ENCODE assay signal across 8 cellular contexts in genomic region chr9:129803679-129804065, GRCh38. TPM values are rescaled to one million over a fixed set of nuclear protein-coding genes. Genes with fewer than 3 reads are reported as not detected.
A peak's percentile ranks its signal among the peaks of the same experiment; 100 is the strongest.
DNase-seq lines count a peak whose midpoint lies in the region; ATAC-seq and TF ChIP-seq lines count a peak whose summit lies in the region.

No MANE protein-coding gene starts in this region.

- CTCF ChIA-PET in naive thymus-derived CD4-positive, alpha-beta T cell (lab: Charles Lee), result interaction anchor here (1.2 kb wide), 1 partner anchor 31 kb away, joined by 3 read pairs; the partner anchor contains the start of genes C9orf78 and USP20

- peaks cover 15 to 34% (median 28%) of the 10 kb centered on the region in 7 donors for H3K4me1 Mint-ChIP-seq in naive thymus-derived CD4-positive, alpha-beta T cell

- peak overlapping the region; percentile 74 for H3K4me3 ChIP-seq in choroid plexus epithelial cell (ENCODE audit: low read depth, low read length)
- peak overlapping the region; percentile 73 for H3K4me3 ChIP-seq in naive thymus-derived CD4-positive, alpha-beta T cell (ENCODE audit: low read length)

- DNase-seq in KBM-7 (peak; percentile 38), choroid plexus epithelial cell (ENCODE audit: low read depth) (peak; percentile 23), GM19240 (ENCODE audit: insufficient read length, low spot score) (no peak), occipital lobe (lab: John Stamatoyannopoulos, UW) (no peak), kidney glomerular epithelial cell (lab: John Stamatoyannopoulos, UW) (no peak)
- no peak for DNase-seq in naive thymus-derived CD4-positive, alpha-beta T cell
- no peak for DNase-seq in effector CD8-positive, alpha-beta T cell (lab: John Stamatoyannopoulos, UW)

- H3K27ac Mint-ChIP-seq in naive thymus-derived CD4-positive, alpha-beta T cell, result peak overlapping the region; percentile 28 to 95 (median 85)

- H3K4me1 ChIP-seq in naive thymus-derived CD4-positive, alpha-beta T cell (ENCODE audit: control insufficient read depth in 2 of 2, insufficient read depth in 2 of 2, low read length in 2 of 2), result peaks cover 12 to 20% of the 10 kb centered on the region in 2 donors

- peak overlapping the region; percentile 80 to 95 (median 90) for H3K4me3 Mint-ChIP-seq in naive thymus-derived CD4-positive, alpha-beta T cell

- peak overlapping the region; percentile 79 for H3K27ac ChIP-seq in naive thymus-derived CD4-positive, alpha-beta T cell (ENCODE audit: low read depth, low read length)

- in situ Hi-C loops in KBM-7 (cut with MboI; ENCODE audit: low pct_unique_long_range_greater_than_20kb, low sequenced_read_pairs), result no loop called here

- H3K36me3 Mint-ChIP-seq in naive thymus-derived CD4-positive, alpha-beta T cell, result peaks cover under 1 to 17% (median 13%) of the 10 kb centered on the region in 5 donors

- no peak for TF ChIP-seq CTCF in choroid plexus epithelial cell (conservative IDR thresholded peaks at IDR 0.05; ENCODE audit: low read depth, low read length)

- H3K27me3 ChIP-seq in naive thymus-derived CD4-positive, alpha-beta T cell (ENCODE audit: control insufficient read depth in 2 of 2, insufficient read depth in 2 of 2, low read length in 2 of 2), result no peaks in the 10 kb centered on the region

- no peaks in the 10 kb centered on the region for H3K9me3 Mint-ChIP-seq in naive thymus-derived CD4-positive, alpha-beta T cell

- ATAC-seq in GM18520 (IDR thresholded peaks at IDR 0.05; ENCODE audit: unreplicated experiment), result peak; percentile 3
- no peak for ATAC-seq in naive thymus-derived CD4-positive, alpha-beta T cell

- POLR2A ChIA-PET in naive thymus-derived CD4-positive, alpha-beta T cell (lab: Charles Lee), result interaction anchor here (0.8 to 1.6 kb wide), 9 partner anchors 9 to 663 kb away, joined by 3 to 7 read pairs (median 3); no protein-coding TSS in a partner anchor

- H3K36me3 ChIP-seq in naive thymus-derived CD4-positive, alpha-beta T cell (ENCODE audit: control insufficient read depth in 2 of 3, insufficient read depth in 3 of 3, low read length in 3 of 3), result peaks cover 0 to 19% (median 4%) of the 10 kb centered on the region in 3 experiments

- intact Hi-C loops in naive thymus-derived CD4-positive, alpha-beta T cell (cut with micrococcal nuclease), result loop anchor here (1.0 to 5.0 kb wide), 10 partner anchors 21 to 1433 kb away; partner anchors contain the start of genes C9orf78 (in 2 of the 2), TOR1A (in 2 of the 2), USP20 (in 2 of the 2) and DOLPP1 (in 1 of the 2)

- no peaks in the 10 kb centered on the region for H3K27me3 Mint-ChIP-seq in naive thymus-derived CD4-positive, alpha-beta T cell

- no peaks in the 10 kb centered on the region for H3K9me3 ChIP-seq in naive thymus-derived CD4-positive, alpha-beta T cell (ENCODE audit: control insufficient read depth in 2 of 3, low read length in 3 of 3)

RNA-seq across cellular contexts. Expression of gene TOR1B, which starts 0.7 kb away (rescaled TPM):
- 10 to 100 TPM; 16.2 to 30.9 (median 23.9) TPM for total RNA-seq in naive thymus-derived CD4-positive, alpha-beta T cell
- 10 to 100 TPM; 10.9 to 21.7 TPM for polyA plus RNA-seq in naive thymus-derived CD4-positive, alpha-beta T cell
- total RNA-seq in occipital lobe, result 39.5 TPM

RNA-seq across cellular contexts. Expression of gene TOR1A, which starts 20.3 kb away (rescaled TPM):
- 10 to 100 TPM; 13.8 to 52.9 (median 34.7) TPM for total RNA-seq in naive thymus-derived CD4-positive, alpha-beta T cell
- polyA plus RNA-seq in naive thymus-derived CD4-positive, alpha-beta T cell, result 10 to 100 TPM; 48.9 to 68.2 TPM
- 21.8 TPM for total RNA-seq in occipital lobe

RNA-seq across cellular contexts. Expression of gene C9orf78, which starts 31.4 kb away (rescaled TPM):
- 100 to 1,000 TPM in 2 of 5 experiments, 10 to 100 TPM in 3; 66.2 to 118 (median 95.8) TPM for total RNA-seq in naive thymus-derived CD4-positive, alpha-beta T cell
- polyA plus RNA-seq in naive thymus-derived CD4-positive, alpha-beta T cell, result 100 to 1,000 TPM; 175 to 234 TPM
- 40.2 TPM for total RNA-seq in occipital lobe

RNA-seq across cellular contexts. Expression of gene USP20, which starts 31.6 kb away (rescaled TPM):
- total RNA-seq in naive thymus-derived CD4-positive, alpha-beta T cell, result 100 to 1,000 TPM in 3 of 5 experiments, 10 to 100 TPM in 2; 94.9 to 156 (median 118) TPM
- polyA plus RNA-seq in naive thymus-derived CD4-positive, alpha-beta T cell, result 10 to 100 TPM; 41.0 to 87.2 TPM
- total RNA-seq in occipital lobe, result 9.8 TPM

RNA-seq across cellular contexts. Expression of gene PTGES, which starts 50.8 kb away (rescaled TPM):
- 1 to 10 TPM in 1 of 5 experiments, under 1 TPM in 2, not detected in 2; 0.19 to 1.1 (median 0.50) TPM for total RNA-seq in naive thymus-derived CD4-positive, alpha-beta T cell
- not detected for polyA plus RNA-seq in naive thymus-derived CD4-positive, alpha-beta T cell
- total RNA-seq in occipital lobe, result 3.3 TPM

Comparison
In these comparisons a context has a peak if more than half of its experiments do, and no peak if none do; other contexts are left out.
1. DNase-seq: peak in KBM-7 (single experiment) and choroid plexus epithelial cell (single experiment); none in naive thymus-derived CD4-positive, alpha-beta T cell (0 of 9), effector CD8-positive, alpha-beta T cell (single experiment), GM19240 (single experiment), occipital lobe (single experiment) and kidney glomerular epithelial cell (single experiment).